In genomic region chr6:149967999-149968398, GRCh38 we compare ENCODE assay signal across 18 cellular contexts. TPM values are rescaled to one million over a fixed set of nuclear protein-coding genes. Genes with fewer than 3 reads are reported as not detected.
"Had no signal": no experiment of that assay in that cellular context is flagged by ENCODE, and none has a peak within 500 bp of the region (broad histone marks: within the 10 kb centered on the region; RNA-seq: fewer than 3 reads in every experiment).

No MANE protein-coding gene starts in this region.

RNA-seq across cellular contexts. Expression of gene ULBP1, which starts 4.3 kb away (rescaled TPM):
- total RNA-seq: body of pancreas had no signal

RNA-seq across cellular contexts. Expression of gene ULBP2, which starts 26.2 kb away (rescaled TPM):
- total RNA-seq: activated T-helper 17 cell treated with anti-CD3 and anti-CD28 coated beads, Interleukin-2, amount 50 U/mL, for 72 hours had no signal

RNA-seq across cellular contexts. Expression of gene RAET1G, which starts 45.1 kb away (rescaled TPM):
- total RNA-seq: activated B cell treated with CpG ODN at 0.5 μM for 24 hours; activated CD4-positive, alpha-beta memory T cell treated with anti-CD3 and anti-CD28 coated beads for 36 hours; activated CD4-positive, alpha-beta T cell treated with anti-CD3 and anti-CD28 coated beads, Interleukin-2, amount 10 ng/mL, durations not matched to agents 24 days and 14 days; activated CD8-positive, alpha-beta memory T cell treated with anti-CD3 and anti-CD28 coated beads for 36 hours; activated CD8-positive, alpha-beta T cell treated with anti-CD3 and anti-CD28 coated beads for 36 hours; activated naive CD4-positive, alpha-beta T cell treated with anti-CD3 and anti-CD28 coated beads for 36 hours; activated naive CD4-positive, alpha-beta T cell treated with anti-CD3 and anti-CD28 coated beads, Interleukin-2, amount 50 U/mL, for 72 hours; activated naive CD8-positive, alpha-beta T cell treated with anti-CD3 and anti-CD28 coated beads for 36 hours; activated T-cell treated with anti-CD3 and anti-CD28 coated beads, Interleukin-2, amount 50 U/mL, for 4 hours; activated T-cell treated with anti-CD3 and anti-CD28 coated beads, Interleukin-2, amount 50 U/mL, for 72 hours; activated T-helper 17 cell treated with anti-CD3 and anti-CD28 coated beads, Interleukin-2, amount 50 U/mL, for 72 hours; astrocyte; body of pancreas had no signal

RNA-seq across cellular contexts. Expression of gene RAET1L, which starts 57.3 kb away (rescaled TPM):
- total RNA-seq: activated B cell treated with CpG ODN at 0.5 μM for 24 hours; activated CD4-positive, alpha-beta memory T cell treated with anti-CD3 and anti-CD28 coated beads for 36 hours; activated CD4-positive, alpha-beta T cell treated with anti-CD3 and anti-CD28 coated beads, Interleukin-2, amount 10 ng/mL, durations not matched to agents 24 days and 14 days; activated CD8-positive, alpha-beta memory T cell treated with anti-CD3 and anti-CD28 coated beads for 36 hours; activated CD8-positive, alpha-beta T cell treated with anti-CD3 and anti-CD28 coated beads for 36 hours; activated naive CD4-positive, alpha-beta T cell treated with anti-CD3 and anti-CD28 coated beads for 36 hours; activated naive CD4-positive, alpha-beta T cell treated with anti-CD3 and anti-CD28 coated beads, Interleukin-2, amount 50 U/mL, for 72 hours; activated naive CD8-positive, alpha-beta T cell treated with anti-CD3 and anti-CD28 coated beads for 36 hours; activated T-cell treated with anti-CD3 and anti-CD28 coated beads, Interleukin-2, amount 50 U/mL, for 4 hours; activated T-cell treated with anti-CD3 and anti-CD28 coated beads, Interleukin-2, amount 50 U/mL, for 72 hours; activated T-helper 1 cell treated with anti-CD3 and anti-CD28 coated beads, Interleukin-12 subunit alpha, Interleukin-12 subunit beta, Interleukin-2, Interleukin-4 antibody, amounts not matched to agents 30 ng/mL and 10 ng/mL and 1 ng/mL, durations not matched to agents 14 hours and 24 hours and 36 hours; activated T-helper 17 cell treated with anti-CD3 and anti-CD28 coated beads, Interleukin-2, amount 50 U/mL, for 72 hours; adrenal gland; aorta; astrocyte; body of pancreas; breast epithelium; cardiac septum had no signal
- polyA plus RNA-seq: adrenal gland, aorta had no signal
